8 cellular contexts compared by ENCODE assay signal in genomic region chr2:238286987-238287386, GRCh38. TPM values are rescaled to one million over a fixed set of nuclear protein-coding genes. Genes with fewer than 3 reads are reported as not detected.
DNase-seq lines count a peak whose midpoint lies in the region; ATAC-seq and TF ChIP-seq lines count a peak whose summit lies in the region.

No MANE protein-coding gene starts in this region.

- no peaks in the 10 kb centered on the region for H3K9me3 ChIP-seq in PC-9 (ENCODE audit: insufficient read depth, low read depth)
- H3K9me3 ChIP-seq in uterus, result no peaks in the 10 kb centered on the region

- no peaks in the 10 kb centered on the region for H4K20me1 ChIP-seq in PC-9 (ENCODE audit: insufficient read depth)

- peak overlapping the region; percentile 84 for H3K4me2 ChIP-seq in PC-9

- no peak for ATAC-seq in HG03175 (IDR thresholded peaks at IDR 0.05; ENCODE audit: unreplicated experiment)

- no peak for TF ChIP-seq POLR2A in uterus (IDR thresholded peaks at IDR 0.05)

- peak overlapping the region; percentile 87 for H3K4me3 Mint-ChIP-seq in nephron progenitor cell

- intact Hi-C loops in PC-9 (cut with micrococcal nuclease; ENCODE audit: unreplicated experiment) (loop anchor here (5.0 to 10.0 kb wide), 3 partner anchors 150 to 990 kb away; no protein-coding TSS in a partner anchor), uterus (cut with DNase I; ENCODE audit: low total_unique reads) (no loop called here)

- DNase-seq in AG09309 (ENCODE audit: low read depth) (no peak), PC-9 (peak in 1 of 2 experiments; percentile 38), cerebellar cortex (ENCODE audit: low spot score) (peak; percentile 23), nephron progenitor cell (no peak), uterus (no peak), NCI-H2227 treated with DMSO at 0.1 percent for 48 hours (lab: John Stamatoyannopoulos, UW) (no peak), NCI-H146 (lab: John Stamatoyannopoulos, UW) (no peak)

- no peaks in the 10 kb centered on the region for H3K36me3 ChIP-seq in PC-9 (ENCODE audit: low read depth)
- H3K36me3 ChIP-seq in uterus, result no peaks in the 10 kb centered on the region

- H3K9me2 ChIP-seq in PC-9 (ENCODE audit: insufficient read depth), result no peaks in the 10 kb centered on the region

- H3K36me3 Mint-ChIP-seq in nephron progenitor cell (ENCODE audit: low read depth), result peaks cover 6% of the 10 kb centered on the region

- POLR2A ChIA-PET in PC-9 (lab: Charles Lee; ENCODE audit: unreplicated experiment), result interaction anchor here (0.7 kb wide), 1 partner anchor 145 kb away, joined by 6 read pairs; no protein-coding TSS in a partner anchor

- peaks cover 55% of the 10 kb centered on the region for H3K4me1 ChIP-seq in PC-9 (replicated peaks; ENCODE audit: insufficient read depth)
- peaks cover 12 to 13% of the 10 kb centered on the region in 2 donors for H3K4me1 ChIP-seq in uterus

- CTCF ChIA-PET in PC-9 (lab: Charles Lee), result interaction anchor here (1.0 kb wide), 1 partner anchor 15 kb away, joined by 3 read pairs; no protein-coding TSS in a partner anchor

- H3K27ac ChIP-seq in PC-9 (peak overlapping the region; percentile 85), uterus (peak overlapping the region; percentile 87 to 96)

- H3K4me1 Mint-ChIP-seq in nephron progenitor cell, result peaks cover 75% of the 10 kb centered on the region

- H3F3A ChIP-seq in PC-9 (ENCODE audit: insufficient read depth, low read depth), result peaks cover 44% of the 10 kb centered on the region

- no TSS peak for BruUV-seq in PC-9 (replicated peaks; lab: Mats Ljungman, UMichigan)

- H3K27me3 Mint-ChIP-seq in nephron progenitor cell (ENCODE audit: low read depth, poor library complexity), result peaks cover 4% of the 10 kb centered on the region

- H3K27me3 ChIP-seq in PC-9 (ENCODE audit: insufficient read depth, low read depth), result no peaks in the 10 kb centered on the region
- no peaks in the 10 kb centered on the region for H3K27me3 ChIP-seq in uterus

- H3K79me2 ChIP-seq in PC-9 (ENCODE audit: low read depth), result peaks cover 49% of the 10 kb centered on the region

- H3K9me3 Mint-ChIP-seq in nephron progenitor cell, result no peaks in the 10 kb centered on the region

- H3K4me3 ChIP-seq in AG09309 (ENCODE audit: control insufficient read depth, low read depth, low read length), result peak overlapping the region; percentile 56
- H3K4me3 ChIP-seq in PC-9, result peak overlapping the region; percentile 72; the same call in 1 of the 2 replicates
- peak overlapping the region; percentile 59 to 85 for H3K4me3 ChIP-seq in uterus

- peak overlapping the region; percentile 36 for H3K27ac Mint-ChIP-seq in nephron progenitor cell

- TF ChIP-seq CTCF in AG09309 (IDR thresholded peaks at IDR 0.05; ENCODE audit: control insufficient read depth, insufficient read depth, low read depth, low read length, missing control alignments) (no peak), PC-9 (conservative IDR thresholded peaks at IDR 0.05) (no peak), nephron progenitor cell (IDR thresholded peaks at IDR 0.05) (no peak), uterus (IDR thresholded peaks at IDR 0.05) (no peak)

- no peak overlapping the region for H2AFZ ChIP-seq in PC-9

RNA-seq across cellular contexts. Expression of gene PER2, which starts 1.4 kb away (rescaled TPM):
- total RNA-seq in PC-9 (2021), result 18.9 and 22.9 TPM in 2 replicates
- total RNA-seq in uterus, result 10 to 100 TPM in 3 of 4 donors, 1 to 10 TPM in 1; 2.9 to 40.9 (median 19.9) TPM

RNA-seq across cellular contexts. Expression of gene TRAF3IP1, which starts 33.3 kb away (rescaled TPM):
- 50.2 and 51.7 TPM in 2 replicates for total RNA-seq in PC-9 (2021)
- 10 to 100 TPM; 12.6 to 41.8 (median 27.6) TPM for total RNA-seq in uterus

RNA-seq across cellular contexts. Expression of gene HES6, which starts 47.1 kb away (rescaled TPM):
- total RNA-seq in PC-9 (2021) (8.4 and 14.3 TPM in 2 replicates), uterus (10 to 100 TPM in 2 of 4 donors, 1 to 10 TPM in 1, not detected in 1; 9.5 to 33.3 (median 10.2) TPM)
